In genomic region chr10:14019983-14020668, GRCh38 we compare ENCODE assay signal across 1 cellular context.
TF ChIP-seq lines count a peak whose summit lies in the region.

No MANE protein-coding gene starts in this region.

TF ChIP-seq in GM12878, 131 proteins besides CTCF, POLR2A, EP300 and RAD21 (continued from another document):
- TF ChIP-seq ZNF592 (IDR thresholded peaks at IDR 0.05) (no peak), PML (IDR thresholded peaks at IDR 0.05; ENCODE audit: low read length) (no peak), STAT1 (conservative IDR thresholded peaks at IDR 0.05) (no peak), CBFB (IDR thresholded peaks at IDR 0.05; ENCODE audit: low read depth) (no peak), IKZF1 (conservative IDR thresholded peaks at IDR 0.05) (peak; percentile 43), IKZF2 (IDR thresholded peaks at IDR 0.05) (peak in 1 of 2 experiments; percentile 21; a peak in 1 of 4 replicates), POLR2AphosphoS2 (IDR thresholded peaks at IDR 0.05; ENCODE audit: low read depth, low read length) (no peak), EGR1 (IDR thresholded peaks at IDR 0.05; ENCODE audit: borderline replicate concordance in 1 of 2, low read depth in 2 of 2, low read length in 2 of 2) (no peak), USF2 (IDR thresholded peaks at IDR 0.05; ENCODE audit: borderline replicate concordance, low read depth, low read length) (no peak), SUPT20H (IDR thresholded peaks at IDR 0.05; ENCODE audit: borderline replicate concordance, control insufficient read depth, low read depth, low read length) (no peak), MTA3 (IDR thresholded peaks at IDR 0.05; ENCODE audit: borderline replicate concordance, low read length) (no peak), NR2F1 (conservative IDR thresholded peaks at IDR 0.05) (no peak), MYC (IDR thresholded peaks at IDR 0.05; ENCODE audit: insufficient read depth, insufficient read length, insufficient replicate concordance, low read length, severe bottlenecking) (no peak), IRF4 (IDR thresholded peaks at IDR 0.05; ENCODE audit: low read depth, low read length) (0 out of 2 replicates have a peak, but pooled peaks have one; percentile 5), SIX5 (IDR thresholded peaks at IDR 0.05; ENCODE audit: low read depth, low read length, severe bottlenecking) (no peak), WRNIP1 (IDR thresholded peaks at IDR 0.05; ENCODE audit: borderline replicate concordance, low read depth, low read length) (no peak), ATF3 (IDR thresholded peaks at IDR 0.05; ENCODE audit: borderline replicate concordance, extremely low read depth, low read depth, low read length) (no peak), HDAC2 (IDR thresholded peaks at IDR 0.05) (no peak), ZBED1 (IDR thresholded peaks at IDR 0.05; ENCODE audit: borderline replicate concordance) (no peak), MEF2A (IDR thresholded peaks at IDR 0.05; ENCODE audit: insufficient read depth, low read depth, low read length) (no peak), DPF2 (IDR thresholded peaks at IDR 0.05) (no peak), SPI1 (IDR thresholded peaks at IDR 0.05; ENCODE audit: borderline replicate concordance, insufficient read depth, low read depth, low read length) (peak; percentile 35; the same call in 1 of the 2 replicates), LARP7 (IDR thresholded peaks at IDR 0.05) (no peak), POLR2AphosphoS5 (IDR thresholded peaks at IDR 0.05; ENCODE audit: low read length) (0 out of 2 replicates have a peak, but pooled peaks have one; percentile 13), RFX5 (IDR thresholded peaks at IDR 0.05; ENCODE audit: low read depth, low read length) (no peak), E2F8 (IDR thresholded peaks at IDR 0.05; ENCODE audit: low read depth, partially characterized antibody) (no peak), NR2C2 (IDR thresholded peaks at IDR 0.05; ENCODE audit: borderline replicate concordance, control insufficient read depth, insufficient read length, low read depth) (no peak), FOXK2 (IDR thresholded peaks at IDR 0.05) (no peak), KAT2A (conservative IDR thresholded peaks at IDR 0.05; ENCODE audit: control insufficient read depth, low read depth, low read length) (no peak), ZNF274 (IDR thresholded peaks at IDR 0.05; ENCODE audit: insufficient read depth, insufficient read length) (no peak), ETV6 (conservative IDR thresholded peaks at IDR 0.05 in 1 of 2, IDR thresholded peaks at IDR 0.05 in 1 of 2; ENCODE audit: borderline replicate concordance in 1 of 2, low read depth in 1 of 2) (no peak), CREB1 (IDR thresholded peaks at IDR 0.05; ENCODE audit: low read depth) (no peak), CHD2 (IDR thresholded peaks at IDR 0.05; ENCODE audit: borderline replicate concordance, low read depth, low read length) (0 out of 2 replicates have a peak, but pooled peaks have one; percentile 1)
- TF ChIP-seq, protein P1, sequence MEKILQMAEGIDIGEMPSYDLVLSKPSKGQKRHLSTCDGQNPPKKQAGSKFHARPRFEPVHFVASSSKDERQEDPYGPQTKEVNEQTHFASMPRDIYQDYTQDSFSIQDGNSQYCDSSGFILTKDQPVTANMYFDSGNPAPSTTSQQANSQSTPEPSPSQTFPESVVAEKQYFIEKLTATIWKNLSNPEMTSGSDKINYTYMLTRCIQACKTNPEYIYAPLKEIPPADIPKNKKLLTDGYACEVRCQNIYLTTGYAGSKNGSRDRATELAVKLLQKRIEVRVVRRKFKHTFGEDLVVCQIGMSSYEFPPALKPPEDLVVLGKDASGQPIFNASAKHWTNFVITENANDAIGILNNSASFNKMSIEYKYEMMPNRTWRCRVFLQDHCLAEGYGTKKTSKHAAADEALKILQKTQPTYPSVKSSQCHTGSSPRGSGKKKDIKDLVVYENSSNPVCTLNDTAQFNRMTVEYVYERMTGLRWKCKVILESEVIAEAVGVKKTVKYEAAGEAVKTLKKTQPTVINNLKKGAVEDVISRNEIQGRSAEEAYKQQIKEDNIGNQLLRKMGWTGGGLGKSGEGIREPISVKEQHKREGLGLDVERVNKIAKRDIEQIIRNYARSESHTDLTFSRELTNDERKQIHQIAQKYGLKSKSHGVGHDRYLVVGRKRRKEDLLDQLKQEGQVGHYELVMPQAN (conservative IDR thresholded peaks at IDR 0.05), result no peak
- TF ChIP-seq, protein P2, sequence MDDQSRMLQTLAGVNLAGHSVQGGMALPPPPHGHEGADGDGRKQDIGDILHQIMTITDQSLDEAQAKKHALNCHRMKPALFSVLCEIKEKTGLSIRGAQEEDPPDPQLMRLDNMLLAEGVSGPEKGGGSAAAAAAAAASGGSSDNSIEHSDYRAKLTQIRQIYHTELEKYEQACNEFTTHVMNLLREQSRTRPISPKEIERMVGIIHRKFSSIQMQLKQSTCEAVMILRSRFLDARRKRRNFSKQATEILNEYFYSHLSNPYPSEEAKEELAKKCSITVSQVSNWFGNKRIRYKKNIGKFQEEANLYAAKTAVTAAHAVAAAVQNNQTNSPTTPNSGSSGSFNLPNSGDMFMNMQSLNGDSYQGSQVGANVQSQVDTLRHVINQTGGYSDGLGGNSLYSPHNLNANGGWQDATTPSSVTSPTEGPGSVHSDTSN (IDR thresholded peaks at IDR 0.05; ENCODE audit: insufficient replicate concordance, low read depth, low read length), result no peak
